ENCODE assay signal across 11 cellular contexts in genomic region chr4:111512081-111512774, GRCh38.
DNase-seq lines count a peak whose midpoint lies in the region; ATAC-seq and TF ChIP-seq lines count a peak whose summit lies in the region.
"Had no signal": no experiment of that assay in that cellular context is flagged by ENCODE, and none has a peak within 500 bp of the region (broad histone marks: within the 10 kb centered on the region; RNA-seq: fewer than 3 reads in every experiment).

No MANE protein-coding gene starts in this region.

- H3K36me3 ChIP-seq in fibroblast of lung (ENCODE audit: control insufficient read depth, insufficient read depth, low read length), result no peaks in the 10 kb centered on the region
- H3K36me3 ChIP-seq: colonic mucosa had no signal

- ATAC-seq in Right ventricle myocardium inferior, result no peak
- no peak for ATAC-seq in GM21723 (IDR thresholded peaks at IDR 0.05; ENCODE audit: unreplicated experiment)
- no peak for ATAC-seq in HG02885 (IDR thresholded peaks at IDR 0.05; ENCODE audit: poor library complexity, unreplicated experiment)
- ATAC-seq in GM21390 (IDR thresholded peaks at IDR 0.05; ENCODE audit: unreplicated experiment), result no peak

- no peak overlapping the region for H2AFZ ChIP-seq in fibroblast of lung (ENCODE audit: low read length)

- no peak for TF ChIP-seq CTCF in fibroblast of lung (conservative IDR thresholded peaks at IDR 0.05 in 1 of 2, IDR thresholded peaks at IDR 0.05 in 1 of 2; ENCODE audit: low read depth in 1 of 2, low read length in 2 of 2)
- TF ChIP-seq CTCF in retinal pigment epithelial cell (conservative IDR thresholded peaks at IDR 0.05; ENCODE audit: low read depth, low read length), result no peak

- no peak overlapping the region for H3K4me2 ChIP-seq in fibroblast of lung (ENCODE audit: extremely low read depth, insufficient read depth, low read length)

- no peaks in the 10 kb centered on the region for H4K20me1 ChIP-seq in fibroblast of lung (ENCODE audit: control insufficient read depth, extremely low read depth, insufficient read depth, low read length)

- no peaks in the 10 kb centered on the region for H3K4me1 ChIP-seq in fibroblast of lung (ENCODE audit: control insufficient read depth, extremely low read depth, insufficient read depth, low read length)
- H3K4me1 ChIP-seq: colonic mucosa had no signal

- no peak overlapping the region for H3K9ac ChIP-seq in fibroblast of lung (ENCODE audit: insufficient read depth, low read length)

- no peaks in the 10 kb centered on the region for H3K27me3 ChIP-seq in fibroblast of lung (ENCODE audit: control insufficient read depth, insufficient read depth, low read length)
- H3K27me3 ChIP-seq: colonic mucosa had no signal

- no peaks in the 10 kb centered on the region for H3K79me2 ChIP-seq in fibroblast of lung (ENCODE audit: control insufficient read depth, insufficient read depth, low read length)

- peak; percentile 75 for DNase-seq in GM04503 (ENCODE audit: low read depth)
- DNase-seq in RPMI7951 (ENCODE audit: low read depth), result peak; percentile 78
- DNase-seq in fibroblast of lung (ENCODE audit: low read depth in 2 of 2), result peak; percentile 85 to 95
- peak; percentile 30 for DNase-seq in retinal pigment epithelial cell (ENCODE audit: low read depth)
- no peak for DNase-seq in Right ventricle myocardium inferior (ENCODE audit: missing footprints)
- DNase-seq: activated CD4-positive, CD25-positive, alpha-beta regulatory T cell; colonic mucosa; stimulated activated naive CD4-positive, alpha-beta T cell had no signal

- H3K4me3 ChIP-seq in fibroblast of lung (replicated peaks in 1 of 4; ENCODE audit: control extremely low read depth in 1 of 4, insufficient read depth in 1 of 4, low read depth in 3 of 4, low read length in 4 of 4) (no peak overlapping the region), retinal pigment epithelial cell (ENCODE audit: low read length) (no peak overlapping the region)
- H3K4me3 ChIP-seq: colonic mucosa had no signal

- peak overlapping the region; percentile 39 for H3K27ac ChIP-seq in fibroblast of lung (ENCODE audit: insufficient read depth, low read length)
- H3K27ac ChIP-seq: colonic mucosa had no signal

- H3K9me3 ChIP-seq in fibroblast of lung (ENCODE audit: control insufficient read depth, insufficient read depth, low read depth, low read length), result no peaks in the 10 kb centered on the region
- H3K9me3 ChIP-seq: colonic mucosa had no signal

- intact Hi-C loops in Right ventricle myocardium inferior (cut with DNase I), result no loop called here
